ENCODE assay signal across 19 cellular contexts in genomic region chr11:7964873-7965272, GRCh38. TPM values are rescaled to one million over a fixed set of nuclear protein-coding genes. Genes with fewer than 3 reads are reported as not detected.
A peak's percentile ranks its signal among the peaks of the same experiment; 100 is the strongest.
DNase-seq lines count a peak whose midpoint lies in the region; ATAC-seq and TF ChIP-seq lines count a peak whose summit lies in the region.
"Had no signal": no experiment of that assay in that cellular context is flagged by ENCODE, and none has a peak within 500 bp of the region (broad histone marks: within the 10 kb centered on the region; RNA-seq: fewer than 3 reads in every experiment).

No MANE protein-coding gene starts in this region.

- H4K20me1 ChIP-seq in SK-N-SH (ENCODE audit: insufficient read depth): no peaks in the 10 kb centered on the region

- H3K9ac ChIP-seq in SK-N-SH (peak overlapping the region; percentile 36), skeletal muscle satellite cell (ENCODE audit: low read depth, low read length) (peak overlapping the region; percentile 86)

- no peak overlapping the region for H3K4me3 ChIP-seq in SK-N-SH (ENCODE audit: low read depth in 2 of 2, low read length in 1 of 2)
- peak overlapping the region; percentile 54 for H3K4me3 ChIP-seq in skeletal muscle satellite cell (ENCODE audit: low read length)
- H3K4me3 ChIP-seq in effector memory CD4-positive, alpha-beta T cell (ENCODE audit: insufficient read depth, low read depth, low read length, poor library complexity, severe bottlenecking): no peak overlapping the region
- H3K4me3 ChIP-seq: dorsolateral prefrontal cortex, gastroesophageal sphincter, upper lobe of right lung had no signal

- POLR2A ChIA-PET in SK-N-SH (lab: Yijun Ruan, JAX): no interaction called here

- H3K9me2 ChIP-seq in SK-N-SH: no peaks in the 10 kb centered on the region

- TF ChIP-seq RAD21 in SK-N-SH (IDR thresholded peaks at IDR 0.05; ENCODE audit: low read length): no peak

- no peak for ATAC-seq in GM19452 (IDR thresholded peaks at IDR 0.05; ENCODE audit: unreplicated experiment)
- ATAC-seq: activated CD8-positive, alpha-beta T cell treated with anti-CD3 and anti-CD28 coated beads for 36 hours; gastroesophageal sphincter; stimulated activated memory B cell treated with anti-CD40 and anti-IgM and Interleukin-4, amounts not matched to agents 10 μg/mL and 1 μg/mL and 100 μg/mL, for 72 hours; upper lobe of right lung had no signal

- H3K4me2 ChIP-seq in SK-N-SH: peak overlapping the region; percentile 54
- peak overlapping the region; percentile 71 for H3K4me2 ChIP-seq in skeletal muscle satellite cell (ENCODE audit: low read length)

- H3K9me3 ChIP-seq in SK-N-SH (no peaks in the 10 kb centered on the region), skeletal muscle satellite cell (replicated peaks; ENCODE audit: low read length) (no peaks in the 10 kb centered on the region)
- no peaks in the 10 kb centered on the region for H3K9me3 ChIP-seq in effector memory CD4-positive, alpha-beta T cell (ENCODE audit: control insufficient read depth, low read length)
- H3K9me3 ChIP-seq: gastroesophageal sphincter, upper lobe of right lung had no signal

- H3K4me1 ChIP-seq in SK-N-SH (ENCODE audit: control insufficient read depth in 1 of 2, insufficient read depth in 2 of 2, low read depth in 1 of 2, low read length in 1 of 2): peaks cover 0 to 12% of the 10 kb centered on the region in 2 experiments; a peak in 1 of 4 replicates
- H3K4me1 ChIP-seq in skeletal muscle satellite cell (ENCODE audit: control insufficient read depth, insufficient read depth, low read length): peaks cover 55% of the 10 kb centered on the region
- no peaks in the 10 kb centered on the region for H3K4me1 ChIP-seq in effector memory CD4-positive, alpha-beta T cell (ENCODE audit: control insufficient read depth, insufficient read depth, low read length, poor library complexity, severe bottlenecking)
- H3K4me1 ChIP-seq: gastroesophageal sphincter, upper lobe of right lung had no signal

- no peaks in the 10 kb centered on the region for H3F3A ChIP-seq in SK-N-SH (replicated peaks; ENCODE audit: insufficient read depth)

- peak overlapping the region in 1 of 2 experiments; percentile 62; a peak in 2 of 4 replicates for H3K27ac ChIP-seq in SK-N-SH (ENCODE audit: low read depth in 2 of 2, low read length in 1 of 2)
- no peak overlapping the region for H3K27ac ChIP-seq in effector memory CD4-positive, alpha-beta T cell (ENCODE audit: insufficient read depth, low read length, poor library complexity, severe bottlenecking)
- H3K27ac ChIP-seq: dorsolateral prefrontal cortex, gastroesophageal sphincter, upper lobe of right lung had no signal

- H3K36me3 ChIP-seq in SK-N-SH (replicated peaks in 1 of 2; ENCODE audit: control insufficient read depth in 1 of 2, insufficient read depth in 2 of 2, low read length in 1 of 2): no peaks in the 10 kb centered on the region
- no peaks in the 10 kb centered on the region for H3K36me3 ChIP-seq in skeletal muscle satellite cell (ENCODE audit: insufficient read depth, low read length)
- no peaks in the 10 kb centered on the region for H3K36me3 ChIP-seq in effector memory CD4-positive, alpha-beta T cell (ENCODE audit: control insufficient read depth, insufficient read depth, low read length)
- H3K36me3 ChIP-seq: gastroesophageal sphincter, upper lobe of right lung had no signal

- DNase-seq in GM03348 (ENCODE audit: low spot score) (peak; percentile 60), SK-N-SH (no peak), fibroblast of peridontal ligament (ENCODE audit: extremely low read depth) (peak; percentile 91), globus pallidus (ENCODE audit: low spot score) (no peak)
- no peak for DNase-seq in effector memory CD4-positive, alpha-beta T cell
- DNase-seq: activated CD8-positive, alpha-beta T cell treated with anti-CD3 and anti-CD28 coated beads for 36 hours; activated effector memory CD4-positive, alpha-beta T cell treated with anti-CD3 and anti-CD28 coated beads, Interleukin-2, amount 50 U/mL, for 16 hours; dorsolateral prefrontal cortex; immature natural killer cell; KG1; NCI-H1436 treated with DMSO at 0.1 percent for 48 hours; NCI-H446 treated with DMSO at 0.1 percent for 48 hours; nucleus accumbens; upper lobe of right lung had no signal

- CTCF ChIA-PET in SK-N-SH (lab: Yijun Ruan, JAX): interaction anchor here (4.7 kb wide), 1 partner anchor 22 kb away, joined by 14 read pairs; the partner anchor contains the start of gene EIF3F

- peak overlapping the region; percentile 79 for H2AFZ ChIP-seq in SK-N-SH (ENCODE audit: low read depth)

- H3K79me2 ChIP-seq in SK-N-SH (ENCODE audit: insufficient read depth): no peaks in the 10 kb centered on the region

- H3K27me3 ChIP-seq in SK-N-SH (ENCODE audit: insufficient read depth) (no peaks in the 10 kb centered on the region), skeletal muscle satellite cell (ENCODE audit: control insufficient read depth, insufficient read depth, low read length) (no peaks in the 10 kb centered on the region)
- no peaks in the 10 kb centered on the region for H3K27me3 ChIP-seq in effector memory CD4-positive, alpha-beta T cell (replicated peaks; ENCODE audit: control insufficient read depth, insufficient read depth, low read length, poor library complexity, severe bottlenecking)

- TF ChIP-seq CTCF in SK-N-SH (IDR thresholded peaks at IDR 0.05): no peak

- no peak for TF ChIP-seq EP300 in SK-N-SH (IDR thresholded peaks at IDR 0.05; ENCODE audit: borderline replicate concordance in 1 of 2, low read depth in 1 of 2, low read length in 1 of 2)

TF ChIP-seq in SK-N-SH, 30 proteins besides CTCF, POLR2A, EP300 and RAD21 (continues in another document):
- no peak for TF ChIP-seq POLR2AphosphoS5 (IDR thresholded peaks at IDR 0.05; ENCODE audit: low read depth, low read length)
- TF ChIP-seq RFX5 (IDR thresholded peaks at IDR 0.05; ENCODE audit: low read length): no peak
- no peak for TF ChIP-seq EZH2phosphoT487 (IDR thresholded peaks at IDR 0.05; ENCODE audit: borderline replicate concordance, low read depth)
- TF ChIP-seq USF2 (IDR thresholded peaks at IDR 0.05; ENCODE audit: borderline replicate concordance, low read depth, low read length): no peak
- no peak for TF ChIP-seq FOXJ3 (CRISPR knock-in tag; IDR thresholded peaks at IDR 0.05)
- no peak for TF ChIP-seq TAF1 (IDR thresholded peaks at IDR 0.05; ENCODE audit: borderline replicate concordance, low read depth, low read length)
- no peak for TF ChIP-seq CHD2 (IDR thresholded peaks at IDR 0.05; ENCODE audit: low read length, partially characterized antibody)
- TF ChIP-seq RCOR1 (IDR thresholded peaks at IDR 0.05; ENCODE audit: low read length): no peak
- peak; percentile 59 for TF ChIP-seq TCF12 (IDR thresholded peaks at IDR 0.05)
- no peak for TF ChIP-seq NRF1 (IDR thresholded peaks at IDR 0.05; ENCODE audit: low read depth, low read length)
- TF ChIP-seq, protein P1, sequence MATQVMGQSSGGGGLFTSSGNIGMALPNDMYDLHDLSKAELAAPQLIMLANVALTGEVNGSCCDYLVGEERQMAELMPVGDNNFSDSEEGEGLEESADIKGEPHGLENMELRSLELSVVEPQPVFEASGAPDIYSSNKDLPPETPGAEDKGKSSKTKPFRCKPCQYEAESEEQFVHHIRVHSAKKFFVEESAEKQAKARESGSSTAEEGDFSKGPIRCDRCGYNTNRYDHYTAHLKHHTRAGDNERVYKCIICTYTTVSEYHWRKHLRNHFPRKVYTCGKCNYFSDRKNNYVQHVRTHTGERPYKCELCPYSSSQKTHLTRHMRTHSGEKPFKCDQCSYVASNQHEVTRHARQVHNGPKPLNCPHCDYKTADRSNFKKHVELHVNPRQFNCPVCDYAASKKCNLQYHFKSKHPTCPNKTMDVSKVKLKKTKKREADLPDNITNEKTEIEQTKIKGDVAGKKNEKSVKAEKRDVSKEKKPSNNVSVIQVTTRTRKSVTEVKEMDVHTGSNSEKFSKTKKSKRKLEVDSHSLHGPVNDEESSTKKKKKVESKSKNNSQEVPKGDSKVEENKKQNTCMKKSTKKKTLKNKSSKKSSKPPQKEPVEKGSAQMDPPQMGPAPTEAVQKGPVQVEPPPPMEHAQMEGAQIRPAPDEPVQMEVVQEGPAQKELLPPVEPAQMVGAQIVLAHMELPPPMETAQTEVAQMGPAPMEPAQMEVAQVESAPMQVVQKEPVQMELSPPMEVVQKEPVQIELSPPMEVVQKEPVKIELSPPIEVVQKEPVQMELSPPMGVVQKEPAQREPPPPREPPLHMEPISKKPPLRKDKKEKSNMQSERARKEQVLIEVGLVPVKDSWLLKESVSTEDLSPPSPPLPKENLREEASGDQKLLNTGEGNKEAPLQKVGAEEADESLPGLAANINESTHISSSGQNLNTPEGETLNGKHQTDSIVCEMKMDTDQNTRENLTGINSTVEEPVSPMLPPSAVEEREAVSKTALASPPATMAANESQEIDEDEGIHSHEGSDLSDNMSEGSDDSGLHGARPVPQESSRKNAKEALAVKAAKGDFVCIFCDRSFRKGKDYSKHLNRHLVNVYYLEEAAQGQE (IDR thresholded peaks at IDR 0.05; ENCODE audit: low read depth, low read length): no peak
- no peak for TF ChIP-seq TEAD4 (IDR thresholded peaks at IDR 0.05; ENCODE audit: borderline replicate concordance, insufficient read depth)

RNA-seq across cellular contexts. Expression of gene NLRP10, which starts 0.4 kb away (rescaled TPM):
- polyA plus RNA-seq in SK-N-SH (2012; rRNA removed): 0.05 and 0.39 TPM in 2 replicates
- polyA plus RNA-seq in SK-N-SH (2012; cell fraction: cytosol; rRNA removed): 0.15 and 0.39 TPM in 2 replicates
- polyA plus RNA-seq in SK-N-SH (2012; cell fraction: nucleus; rRNA removed): 0.13 and 0.27 TPM in 2 replicates
- total RNA-seq in skeletal muscle satellite cell (2012; rRNA removed): 1.3 and 1.7 TPM in 2 replicates
- total RNA-seq: activated CD8-positive, alpha-beta T cell treated with anti-CD3 and anti-CD28 coated beads for 36 hours; gastroesophageal sphincter; skeletal muscle tissue; upper lobe of right lung had no signal
- polyA plus RNA-seq: immature natural killer cell had no signal

RNA-seq across cellular contexts. Expression of gene EIF3F, which starts 22.3 kb away (rescaled TPM):
- 213 and 341 TPM in 2 replicates for polyA plus RNA-seq in SK-N-SH (2012; rRNA removed)
- 295 and 390 TPM in 2 replicates for polyA plus RNA-seq in SK-N-SH (2012; cell fraction: cytosol; rRNA removed)
- 199 TPM in 2 replicates for polyA plus RNA-seq in SK-N-SH (2012; cell fraction: nucleus; rRNA removed)
- 321 and 322 TPM in 2 replicates for total RNA-seq in skeletal muscle satellite cell (2012; rRNA removed)

RNA-seq across cellular contexts. Expression of gene OR10A3, which starts 23.4 kb away (rescaled TPM):
- not detected in 2 replicates for polyA plus RNA-seq in SK-N-SH (2012; rRNA removed)
- not detected in 2 replicates for polyA plus RNA-seq in SK-N-SH (2012; cell fraction: cytosol; rRNA removed)
- 0.04 TPM in 1 of 2 replicates, not detected in the other for polyA plus RNA-seq in SK-N-SH (2012; cell fraction: nucleus; rRNA removed)
- total RNA-seq in skeletal muscle satellite cell (2012; rRNA removed): under 0.01 TPM in 1 of 2 replicates, not detected in the other
- total RNA-seq: activated CD8-positive, alpha-beta T cell treated with anti-CD3 and anti-CD28 coated beads for 36 hours; dorsolateral prefrontal cortex; gastroesophageal sphincter; skeletal muscle tissue; upper lobe of right lung had no signal
- polyA plus RNA-seq: immature natural killer cell had no signal

RNA-seq across cellular contexts. Expression of gene OR10A6, which starts 33.8 kb away (rescaled TPM):
- 0.02 TPM in 1 of 2 replicates, not detected in the other for polyA plus RNA-seq in SK-N-SH (2012; rRNA removed)
- 0.01 and 0.03 TPM in 2 replicates for polyA plus RNA-seq in SK-N-SH (2012; cell fraction: cytosol; rRNA removed)
- polyA plus RNA-seq in SK-N-SH (2012; cell fraction: nucleus; rRNA removed): 0.05 TPM in 1 of 2 replicates, not detected in the other
- not detected in 2 replicates for total RNA-seq in skeletal muscle satellite cell (2012; rRNA removed)
- total RNA-seq: activated CD8-positive, alpha-beta T cell treated with anti-CD3 and anti-CD28 coated beads for 36 hours; dorsolateral prefrontal cortex; gastroesophageal sphincter; skeletal muscle tissue; upper lobe of right lung had no signal
- polyA plus RNA-seq: immature natural killer cell had no signal

Comparison
In these comparisons a context has a peak if more than half of its experiments do, and no peak if none do; other contexts are left out.
1. DNase-seq: peak in GM03348 (single experiment) and fibroblast of peridontal ligament (single experiment); none in SK-N-SH (single experiment), effector memory CD4-positive, alpha-beta T cell (0 of 3) and globus pallidus (single experiment).